40 cellular contexts compared by ENCODE assay signal in the genomic region with DNA sequence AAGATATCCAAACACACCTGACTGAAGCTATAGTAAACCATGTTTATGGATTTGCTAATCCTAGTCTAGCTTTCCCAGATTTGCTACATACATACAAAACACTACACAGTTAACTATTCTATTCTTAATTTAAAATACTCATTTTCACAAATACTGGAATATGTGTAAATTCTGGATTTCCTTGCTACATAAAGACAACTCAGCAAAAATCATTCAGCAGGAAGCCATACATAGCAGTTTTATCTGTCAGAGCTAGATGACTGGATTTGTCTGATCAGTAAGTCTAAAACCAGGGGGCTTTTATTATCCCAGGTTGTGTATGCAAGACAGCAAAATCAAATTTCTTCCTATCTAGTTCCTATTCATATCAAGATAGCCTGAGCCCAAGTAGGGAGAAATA.
"Had no signal": no experiment of that assay in that cellular context is flagged by ENCODE, and none has a peak within 500 bp of the region (broad histone marks: within the 10 kb centered on the region; RNA-seq: fewer than 3 reads in every experiment).

No MANE protein-coding gene starts in this region.

- H3K27me3 Mint-ChIP-seq: activated naive CD4-positive, alpha-beta T cell treated with anti-CD3 and anti-CD28 coated beads, Interleukin-2, amount 10 ng/mL, durations not matched to agents 7 days and 5 days; activated naive CD4-positive, alpha-beta T cell treated with anti-CD3 and anti-CD28 coated beads, Interleukin-2, amount 50 U/mL, for 24 hours; activated naive CD8-positive, alpha-beta T cell; activated naive CD8-positive, alpha-beta T cell treated with anti-CD3 and anti-CD28 coated beads for 36 hours; activated naive CD8-positive, alpha-beta T cell treated with anti-CD3 and anti-CD28 coated beads, Interleukin-2, amount 10 ng/mL, durations not matched to agents 7 days and 5 days; activated naive CD8-positive, alpha-beta T cell treated with anti-CD3 and anti-CD28 coated beads, Interleukin-2, amount 50 U/mL, for 24 hours; activated T-cell treated with anti-CD3 and anti-CD28 coated beads, Interleukin-2, amount 50 U/mL, for 24 hours; activated T-helper 17 cell treated with anti-CD3 and anti-CD28 coated beads, Interleukin-2, amount 50 U/mL, for 72 hours; brain; central memory CD8-positive, alpha-beta T cell had no signal

- H3K9me3 Mint-ChIP-seq: activated naive CD4-positive, alpha-beta T cell treated with anti-CD3 and anti-CD28 coated beads for 36 hours; activated naive CD4-positive, alpha-beta T cell treated with anti-CD3 and anti-CD28 coated beads, Interleukin-2, amount 10 ng/mL, durations not matched to agents 7 days and 5 days; activated naive CD4-positive, alpha-beta T cell treated with anti-CD3 and anti-CD28 coated beads, Interleukin-2, amount 50 U/mL, for 24 hours; activated naive CD4-positive, alpha-beta T cell treated with anti-CD3 and anti-CD28 coated beads, Interleukin-2, amount 50 U/mL, for 72 hours; activated naive CD8-positive, alpha-beta T cell treated with anti-CD3 and anti-CD28 coated beads, Interleukin-2, amount 50 U/mL, for 24 hours; activated T-cell treated with anti-CD3 and anti-CD28 coated beads, Interleukin-2, amount 50 U/mL, for 24 hours; activated T-cell treated with anti-CD3 and anti-CD28 coated beads, Interleukin-2, amount 50 U/mL, for 4 hours; activated T-cell treated with anti-CD3 and anti-CD28 coated beads, Interleukin-2, amount 50 U/mL, for 72 hours; activated T-helper 1 cell treated with anti-CD3 and anti-CD28 coated beads, Interleukin-12 subunit alpha, Interleukin-12 subunit beta, Interleukin-2, Interleukin-4 antibody, amounts not matched to agents 30 ng/mL and 10 ng/mL and 1 ng/mL, durations not matched to agents 14 hours and 24 hours and 36 hours; activated T-helper 17 cell treated with anti-CD3 and anti-CD28 coated beads, Interleukin-2, amount 50 U/mL, for 72 hours; activated T-helper 2 cell treated with anti-CD3 and anti-CD28 coated beads, Interferon-gamma antibody, Interleukin-2, Interleukin-4, amounts not matched to agents 10 μg/mL and 5 μg/mL and 100 μg/mL, durations not matched to agents 14 hours and 24 hours and 36 hours; brain; central memory CD8-positive, alpha-beta T cell had no signal

- H3K27ac ChIP-seq: adrenal gland, ascending aorta, body of pancreas, brain microvascular endothelial cell, breast epithelium, cardiac muscle cell had no signal

- H3K27ac Mint-ChIP-seq: activated naive CD4-positive, alpha-beta T cell treated with anti-CD3 and anti-CD28 coated beads for 36 hours; activated naive CD4-positive, alpha-beta T cell treated with anti-CD3 and anti-CD28 coated beads, Interleukin-2, amount 10 ng/mL, durations not matched to agents 7 days and 5 days; activated naive CD4-positive, alpha-beta T cell treated with anti-CD3 and anti-CD28 coated beads, Interleukin-2, amount 50 U/mL, for 72 hours; activated naive CD8-positive, alpha-beta T cell treated with anti-CD3 and anti-CD28 coated beads, Interleukin-2, amount 10 ng/mL, durations not matched to agents 7 days and 5 days; activated T-cell treated with anti-CD3 and anti-CD28 coated beads, Interleukin-2, amount 50 U/mL, for 24 hours; activated T-cell treated with anti-CD3 and anti-CD28 coated beads, Interleukin-2, amount 50 U/mL, for 72 hours; activated T-helper 1 cell treated with anti-CD3 and anti-CD28 coated beads, Interleukin-12 subunit alpha, Interleukin-12 subunit beta, Interleukin-2, Interleukin-4 antibody, amounts not matched to agents 30 ng/mL and 10 ng/mL and 1 ng/mL, durations not matched to agents 14 hours and 24 hours and 36 hours; activated T-helper 17 cell treated with anti-CD3 and anti-CD28 coated beads, Interleukin-2, amount 50 U/mL, for 72 hours; activated T-helper 2 cell treated with anti-CD3 and anti-CD28 coated beads, Interferon-gamma antibody, Interleukin-2, Interleukin-4, amounts not matched to agents 10 μg/mL and 5 μg/mL and 100 μg/mL, durations not matched to agents 14 hours and 24 hours and 36 hours; brain had no signal

- H3K27me3 ChIP-seq: adrenal gland, ascending aorta, body of pancreas, brain microvascular endothelial cell, breast epithelium, cardiac muscle cell had no signal

- FAIRE-seq: astrocyte, bronchial epithelial cell had no signal

- H3K36me3 ChIP-seq: brain microvascular endothelial cell, breast epithelium had no signal

- H3K4me1 ChIP-seq: adrenal gland, ascending aorta, breast epithelium had no signal

- H3K4me3 ChIP-seq: adrenal gland, ascending aorta, body of pancreas, breast epithelium, cardiac muscle cell had no signal

- H3K9me3 ChIP-seq: adrenal gland, ascending aorta, body of pancreas, breast epithelium had no signal

- H3K4me3 Mint-ChIP-seq: activated naive CD4-positive, alpha-beta T cell treated with anti-CD3 and anti-CD28 coated beads for 36 hours; activated naive CD4-positive, alpha-beta T cell treated with anti-CD3 and anti-CD28 coated beads, Interleukin-2, amount 10 ng/mL, durations not matched to agents 7 days and 5 days; activated naive CD4-positive, alpha-beta T cell treated with anti-CD3 and anti-CD28 coated beads, Interleukin-2, amount 50 U/mL, for 24 hours; activated naive CD8-positive, alpha-beta T cell; activated naive CD8-positive, alpha-beta T cell treated with anti-CD3 and anti-CD28 coated beads for 36 hours; activated naive CD8-positive, alpha-beta T cell treated with anti-CD3 and anti-CD28 coated beads, Interleukin-2, amount 10 ng/mL, durations not matched to agents 7 days and 5 days; activated naive CD8-positive, alpha-beta T cell treated with anti-CD3 and anti-CD28 coated beads, Interleukin-2, amount 50 U/mL, for 24 hours; activated T-cell treated with anti-CD3 and anti-CD28 coated beads, Interleukin-2, amount 50 U/mL, for 24 hours; activated T-cell treated with anti-CD3 and anti-CD28 coated beads, Interleukin-2, amount 50 U/mL, for 4 hours; activated T-cell treated with anti-CD3 and anti-CD28 coated beads, Interleukin-2, amount 50 U/mL, for 72 hours; activated T-helper 1 cell treated with anti-CD3 and anti-CD28 coated beads, Interleukin-12 subunit alpha, Interleukin-12 subunit beta, Interleukin-2, Interleukin-4 antibody, amounts not matched to agents 30 ng/mL and 10 ng/mL and 1 ng/mL, durations not matched to agents 14 hours and 24 hours and 36 hours; activated T-helper 17 cell treated with anti-CD3 and anti-CD28 coated beads, Interleukin-2, amount 50 U/mL, for 72 hours; brain; central memory CD8-positive, alpha-beta T cell had no signal

- ATAC-seq: activated naive CD4-positive, alpha-beta T cell treated with anti-CD3 and anti-CD28 coated beads, Interleukin-2, amount 50 U/mL, for 72 hours; activated naive CD8-positive, alpha-beta T cell treated with anti-CD3 and anti-CD28 coated beads, Interleukin-2, amount 50 U/mL, for 24 hours; activated T-cell treated with anti-CD3 and anti-CD28 coated beads, Interleukin-2, amount 50 U/mL, for 4 hours; activated T-cell treated with anti-CD3 and anti-CD28 coated beads, Interleukin-2, amount 50 U/mL, for 72 hours; activated T-helper 17 cell treated with anti-CD3 and anti-CD28 coated beads, Interleukin-2, amount 50 U/mL, for 72 hours; body of pancreas had no signal

- DNase-seq: activated effector memory CD4-positive, alpha-beta T cell treated with anti-CD3 and anti-CD28 coated beads, Interleukin-2, amount 50 U/mL, for 16 hours; activated effector memory CD4-positive, alpha-beta T cell treated with Interleukin-2 at 50 U/mL for 16 hours; activated gamma-delta T cell; activated gamma-delta T cell treated with Interleukin-2 at 50 U/mL for 16 hours; activated naive CD4-positive, alpha-beta T cell; activated naive CD4-positive, alpha-beta T cell treated with anti-CD3 and anti-CD28 coated beads for 36 hours; activated naive CD4-positive, alpha-beta T cell treated with anti-CD3 and anti-CD28 coated beads, Interleukin-2, amount 10 ng/mL, durations not matched to agents 7 days and 5 days; activated naive CD4-positive, alpha-beta T cell treated with anti-CD3 and anti-CD28 coated beads, Interleukin-2, amount 50 U/mL, for 16 hours; activated naive CD4-positive, alpha-beta T cell treated with Interleukin-2 at 50 U/mL for 16 hours; activated naive CD8-positive, alpha-beta T cell treated with anti-CD3 and anti-CD28 coated beads for 36 hours; activated naive CD8-positive, alpha-beta T cell treated with anti-CD3 and anti-CD28 coated beads, Interleukin-2, amount 10 ng/mL, durations not matched to agents 7 days and 5 days; activated naive CD8-positive, alpha-beta T cell treated with anti-CD3 and anti-CD28 coated beads, Interleukin-2, amount 50 U/mL, for 24 hours; activated T-cell treated with anti-CD3 and anti-CD28 coated beads, Interleukin-2, amount 50 U/mL, for 1 hour; activated T-cell treated with anti-CD3 and anti-CD28 coated beads, Interleukin-2, amount 50 U/mL, for 24 hours; activated T-cell treated with anti-CD3 and anti-CD28 coated beads, Interleukin-2, amount 50 U/mL, for 4 hours; activated T-cell treated with anti-CD3 and anti-CD28 coated beads, Interleukin-2, amount 50 U/mL, for 48 hours; activated T-cell treated with anti-CD3 and anti-CD28 coated beads, Interleukin-2, amount 50 U/mL, for 72 hours; adrenal gland; amniotic stem cell; amygdala; anterior cingulate cortex; aorta; body of pancreas; brain microvascular endothelial cell; caudate nucleus; central memory CD4-positive, alpha-beta T cell; cerebellar nuclear complex had no signal
